ENCODE assay signal across 15 cellular contexts in genomic region chr12:117835113-117835512, GRCh38.
DNase-seq lines count a peak whose midpoint lies in the region; ATAC-seq lines count a peak whose summit lies in the region.
"Had no signal": no experiment of that assay in that cellular context is flagged by ENCODE, and none has a peak within 500 bp of the region (broad histone marks: within the 10 kb centered on the region; RNA-seq: fewer than 3 reads in every experiment).

No MANE protein-coding gene starts in this region.

- peaks cover 11 to 34% (median 16%) of the 10 kb centered on the region in 5 donors for H3K27me3 Mint-ChIP-seq in naive thymus-derived CD8-positive, alpha-beta T cell

- H3K9me3 Mint-ChIP-seq in naive thymus-derived CD8-positive, alpha-beta T cell: peaks cover 0 to 5% (median 0%) of the 10 kb centered on the region in 9 donors
- H3K9me3 Mint-ChIP-seq: CD8-positive, alpha-beta memory T cell had no signal

- no peaks in the 10 kb centered on the region for H3K36me3 Mint-ChIP-seq in naive thymus-derived CD8-positive, alpha-beta T cell
- H3K36me3 Mint-ChIP-seq: CD4-positive, CD25-positive, alpha-beta regulatory T cell; CD8-positive, alpha-beta memory T cell had no signal

- POLR2A ChIA-PET in naive thymus-derived CD8-positive, alpha-beta T cell (lab: Charles Lee): interaction anchor here (0.6 kb wide), 1 partner anchor 9 kb away, joined by 5 read pairs; no protein-coding TSS in a partner anchor

- no peak for ATAC-seq in naive thymus-derived CD8-positive, alpha-beta T cell
- no peak for ATAC-seq in HG03571 (IDR thresholded peaks at IDR 0.05; ENCODE audit: unreplicated experiment)
- ATAC-seq: A549 had no signal

- no peak overlapping the region for H3K27ac Mint-ChIP-seq in naive thymus-derived CD8-positive, alpha-beta T cell
- H3K27ac Mint-ChIP-seq: CD4-positive, CD25-positive, alpha-beta regulatory T cell had no signal

- H3K4me1 Mint-ChIP-seq in naive thymus-derived CD8-positive, alpha-beta T cell: peaks cover 0 to 11% (median 5%) of the 10 kb centered on the region in 4 donors

- peak; percentile 10 for DNase-seq in NCI-H2171 (lab: John Stamatoyannopoulos, UW)
- DNase-seq in NCI-H2171 treated with DMSO at 0.1 percent for 48 hours (lab: John Stamatoyannopoulos, UW): no peak
- DNase-seq in SK-N-DZ (ENCODE audit: low spot score): peak; percentile 89
- DNase-seq in mesenteric fat pad (ENCODE audit: low spot score): peak; percentile 37
- no peak for DNase-seq in naive thymus-derived CD8-positive, alpha-beta T cell
- DNase-seq in NCI-H82 (lab: John Stamatoyannopoulos, UW): no peak
- DNase-seq: AML-193; C1 segment of cervical spinal cord; CD4-positive, CD25-positive, alpha-beta regulatory T cell; CD8-positive, alpha-beta memory T cell; COR-L47; GM23248; HCEC 1CT had no signal

- no peak overlapping the region for H3K4me3 Mint-ChIP-seq in naive thymus-derived CD8-positive, alpha-beta T cell
- H3K4me3 Mint-ChIP-seq: CD4-positive, CD25-positive, alpha-beta regulatory T cell; CD8-positive, alpha-beta memory T cell had no signal

Comparison
In these comparisons a context has a peak if more than half of its experiments do, and no peak if none do; other contexts are left out.
1. DNase-seq: peak in NCI-H2171 (single experiment), SK-N-DZ (single experiment) and mesenteric fat pad (single experiment); none in NCI-H2171 treated with DMSO at 0.1 percent for 48 hours (single experiment), naive thymus-derived CD8-positive, alpha-beta T cell (0 of 10) and NCI-H82 (single experiment).